In the genomic region with DNA sequence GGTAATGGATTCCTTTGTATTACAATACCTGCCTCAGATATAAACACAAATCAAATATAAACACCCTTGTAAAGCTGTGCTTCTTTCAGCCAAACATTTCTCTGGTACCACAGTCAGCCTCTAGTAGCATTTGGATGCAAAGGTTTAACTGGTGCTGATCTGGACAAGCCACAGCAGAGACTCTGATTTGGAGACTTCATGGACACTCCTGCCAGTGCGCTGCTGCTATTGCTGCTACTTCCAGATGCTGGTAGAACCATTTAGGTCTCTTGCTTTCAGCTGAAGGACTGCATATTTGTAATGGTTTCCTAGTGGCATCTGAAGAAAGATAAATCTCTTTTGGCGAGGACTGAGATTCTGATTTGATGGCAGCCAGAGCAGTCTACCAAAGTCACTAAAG, we compare ENCODE assay signal across 13 cellular contexts. TPM values are rescaled to one million over a fixed set of nuclear protein-coding genes. Genes with fewer than 3 reads are reported as not detected.
DNase-seq lines count a peak whose midpoint lies in the region; ATAC-seq, FAIRE-seq and TF ChIP-seq lines count a peak whose summit lies in the region.
"Had no signal": no experiment of that assay in that cellular context is flagged by ENCODE, and none has a peak within 500 bp of the region (broad histone marks: within the 10 kb centered on the region; RNA-seq: fewer than 3 reads in every experiment).

No MANE protein-coding gene starts in this region.

- WGBS in H1 (ENCODE audit: extremely low coverage in 1 of 2, insufficient coverage in 1 of 2, insufficient read length in 1 of 2, insufficient replicate concordance in 2 of 2, low coverage in 1 of 2, low lambda C conversion rate in 2 of 2, missing lambda C conversion rate in 1 of 2), 2 experiments, result 92% methylated on average over 2 of the region's 2 CpGs; no CpG with 5 or more reads in 1 of the 2 experiments

- H2BK12ac ChIP-seq in H1 (ENCODE audit: low read depth, low read length), result no peak overlapping the region

- no peak overlapping the region for H3K4ac ChIP-seq in H1 (replicated peaks; ENCODE audit: insufficient read length, low read depth, low read length)

- TF ChIP-seq CTCF in OCI-LY7 (conservative IDR thresholded peaks at IDR 0.05; ENCODE audit: low read length), result no peak
- no peak for TF ChIP-seq CTCF in H1 (IDR thresholded peaks at IDR 0.05; ENCODE audit: control extremely low read depth in 1 of 3, insufficient read depth in 1 of 3, low read depth in 1 of 3, low read length in 3 of 3)
- TF ChIP-seq CTCF in neutrophil (IDR thresholded peaks at IDR 0.05), result no peak

- TF ChIP-seq RAD21 in H1 (IDR thresholded peaks at IDR 0.05 in 1 of 2, conservative IDR thresholded peaks at IDR 0.05 in 1 of 2; ENCODE audit: low read depth in 2 of 2, low read length in 2 of 2), result no peak

- POLR2A ChIA-PET in OCI-LY7 (lab: Charles Lee), result interaction anchor here (0.5 to 4.5 kb wide), 6 partner anchors 15 to 646 kb away, joined by 3 to 23 read pairs (median 6); partner anchors contain the start of gene NCK1
- POLR2A ChIA-PET in H1 (lab: Charles Lee; ENCODE audit: partially characterized antibody), result interaction anchor here (1.5 kb wide), 1 partner anchor 10 kb away, joined by 3 read pairs; no protein-coding TSS in a partner anchor

- H4K91ac ChIP-seq in H1 (replicated peaks; ENCODE audit: insufficient read length, low read length), result no peak overlapping the region

- H3K4me3 ChIP-seq in OCI-LY7 (ENCODE audit: low read depth, low read length, poor library complexity, severe bottlenecking) (no peak overlapping the region), H1 (ENCODE audit: extremely low read depth in 1 of 4, insufficient read depth in 2 of 4, low read depth in 3 of 4, low read length in 4 of 4) (no peak overlapping the region), neutrophil (ENCODE audit: low read depth in 1 of 2, low read length in 1 of 2) (no peak overlapping the region)
- H3K4me3 ChIP-seq: testis had no signal

- no peaks in the 10 kb centered on the region for H3K9me2 ChIP-seq in OCI-LY7 (ENCODE audit: insufficient read depth, low read length)

- H3K27ac ChIP-seq in OCI-LY7 (ENCODE audit: low read depth, low read length, poor library complexity, severe bottlenecking) (peak overlapping the region; percentile 57), H1 (ENCODE audit: low read depth, low read length) (no peak overlapping the region), neutrophil (peak overlapping the region; percentile 7)
- H3K27ac ChIP-seq: WERI-Rb-1 had no signal

- H3K14ac ChIP-seq in H1 (ENCODE audit: insufficient read length), result no peak overlapping the region

- no peak overlapping the region for H3K23ac ChIP-seq in H1 (ENCODE audit: insufficient read length)

- intact Hi-C loops in OCI-LY7 (cut with micrococcal nuclease; ENCODE audit: unreplicated experiment), result no loop called here

- FAIRE-seq in H1 (lab: Jason Lieb, UNC), result peak; percentile 24

- H3K79me2 ChIP-seq in OCI-LY7 (ENCODE audit: insufficient read depth, low read depth, low read length) (peaks cover 100% of the 10 kb centered on the region), H1 (ENCODE audit: control insufficient read depth in 1 of 2, insufficient read depth in 2 of 2, low read length in 2 of 2) (peaks cover 5 to 94% of the 10 kb centered on the region in 2 experiments; a peak in 3 of 4 replicates)

- no peak for TF ChIP-seq EP300 in H1 (IDR thresholded peaks at IDR 0.05; ENCODE audit: borderline replicate concordance in 1 of 2, low read depth in 2 of 2, low read length in 2 of 2)

- no peak overlapping the region for H3K4me2 ChIP-seq in OCI-LY7 (ENCODE audit: low read length)
- no peak overlapping the region for H3K4me2 ChIP-seq in H1 (ENCODE audit: insufficient read depth in 1 of 2, low read depth in 2 of 2, low read length in 2 of 2)

- H4K20me1 ChIP-seq in OCI-LY7 (ENCODE audit: insufficient read depth, low read length) (no peaks in the 10 kb centered on the region; the same call in 1 of the 2 replicates), H1 (replicated peaks in 1 of 2; ENCODE audit: control insufficient read depth in 1 of 2, insufficient read depth in 2 of 2, low read length in 2 of 2) (peaks cover 0 to 5% of the 10 kb centered on the region in 2 experiments)

- no peaks in the 10 kb centered on the region for H3K79me1 ChIP-seq in H1 (ENCODE audit: low read depth, low read length)

- CTCF ChIA-PET in OCI-LY7 (lab: Charles Lee; ENCODE audit: unreplicated experiment), result no interaction called here
- CTCF ChIA-PET in H1 (lab: Charles Lee; ENCODE audit: partially characterized antibody), result interaction anchor here (0.7 to 1.2 kb wide), 2 partner anchors 14 to 508 kb away, joined by 3 to 4 read pairs; no protein-coding TSS in a partner anchor

- no peak overlapping the region for H4K8ac ChIP-seq in H1 (ENCODE audit: extremely low read depth, insufficient read depth, low read length)

- peaks cover 37% of the 10 kb centered on the region for H3K9me3 Mint-ChIP-seq in T-helper 2 cell treated with Interferon-gamma antibody and Interleukin-4, amounts not matched to agents 5 μg/mL and 100 μg/mL, for 36 hours

- H3K27ac Mint-ChIP-seq in T-helper 2 cell treated with Interferon-gamma antibody and Interleukin-4, amounts not matched to agents 5 μg/mL and 100 μg/mL, for 36 hours, result peak overlapping the region; percentile 44

- no peak overlapping the region; a peak in 1 of 7 replicates for H3K9ac ChIP-seq in H1 (replicated peaks in 1 of 4; ENCODE audit: extremely low read depth in 1 of 4, low read depth in 3 of 4, low read length in 3 of 4)

- H3K27me3 ChIP-seq in H1 (replicated peaks in 1 of 4; ENCODE audit: control insufficient read depth in 3 of 4, extremely low read depth in 1 of 4, insufficient read depth in 3 of 4, low read length in 3 of 4) (no peaks in the 10 kb centered on the region), neutrophil (no peaks in the 10 kb centered on the region)
- H3K27me3 ChIP-seq: testis had no signal

- peaks cover 66% of the 10 kb centered on the region for H3K36me3 ChIP-seq in OCI-LY7 (ENCODE audit: insufficient read depth, low read length)
- peaks cover 0 to 2% (median 0%) of the 10 kb centered on the region in 4 experiments; a peak in 2 of 8 replicates for H3K36me3 ChIP-seq in H1 (ENCODE audit: control insufficient read depth in 2 of 4, insufficient read depth in 4 of 4, low read length in 3 of 4)
- H3K36me3 ChIP-seq in neutrophil, result no peaks in the 10 kb centered on the region

- no peak overlapping the region for H2AK5ac ChIP-seq in H1 (ENCODE audit: low read depth, low read length)

- H2BK15ac ChIP-seq in H1 (ENCODE audit: low read length), result no peak overlapping the region

- H2BK5ac ChIP-seq in H1 (ENCODE audit: low read depth, low read length), result no peak overlapping the region

- peaks cover 77% of the 10 kb centered on the region for H3K4me1 ChIP-seq in OCI-LY7 (ENCODE audit: insufficient read depth, low read length, poor library complexity, severe bottlenecking)
- peaks cover 2 to 8% (median 6%) of the 10 kb centered on the region in 4 experiments; a peak in 4 of 7 replicates for H3K4me1 ChIP-seq in H1 (replicated peaks in 1 of 4; ENCODE audit: control insufficient read depth in 3 of 4, insufficient read depth in 4 of 4, low read length in 3 of 4)
- H3K4me1 ChIP-seq in neutrophil (ENCODE audit: control insufficient read depth in 1 of 2, insufficient read depth in 1 of 2, low read depth in 1 of 2, low read length in 1 of 2), result no peaks in the 10 kb centered on the region

- no peak for TF ChIP-seq POLR2A in H1 (IDR thresholded peaks at IDR 0.05; ENCODE audit: control extremely low read depth in 1 of 2, low read depth in 2 of 2, low read length in 2 of 2)

- H3K9me3 ChIP-seq in OCI-LY7 (ENCODE audit: low read length) (peaks cover 56% of the 10 kb centered on the region), H1 (ENCODE audit: insufficient read depth in 2 of 2, low read depth in 1 of 2, low read length in 1 of 2) (no peaks in the 10 kb centered on the region), neutrophil (no peaks in the 10 kb centered on the region)
- H3K9me3 ChIP-seq: testis had no signal

- H3K56ac ChIP-seq in H1 (replicated peaks; ENCODE audit: insufficient read length, low read depth, low read length), result no peak overlapping the region

- H3K27me3 Mint-ChIP-seq in T-helper 2 cell treated with Interferon-gamma antibody and Interleukin-4, amounts not matched to agents 5 μg/mL and 100 μg/mL, for 36 hours (ENCODE audit: low read depth), result no peaks in the 10 kb centered on the region

- H3K4me1 Mint-ChIP-seq in T-helper 2 cell treated with Interferon-gamma antibody and Interleukin-4, amounts not matched to agents 5 μg/mL and 100 μg/mL, for 36 hours (ENCODE audit: low read depth), result peaks cover 41% of the 10 kb centered on the region

- no peak overlapping the region for H2AFZ ChIP-seq in OCI-LY7 (ENCODE audit: low read length)
- H2AFZ ChIP-seq in H1 (ENCODE audit: low read length), result no peak overlapping the region

- H4K5ac ChIP-seq in H1 (ENCODE audit: insufficient read length, low read depth, low read length), result no peak overlapping the region

- peaks cover 56% of the 10 kb centered on the region for H3K36me3 Mint-ChIP-seq in T-helper 2 cell treated with Interferon-gamma antibody and Interleukin-4, amounts not matched to agents 5 μg/mL and 100 μg/mL, for 36 hours (ENCODE audit: low read depth)

- H2BK20ac ChIP-seq in H1 (ENCODE audit: low read length), result no peak overlapping the region

- H3K4me3 Mint-ChIP-seq in T-helper 2 cell treated with Interferon-gamma antibody and Interleukin-4, amounts not matched to agents 5 μg/mL and 100 μg/mL, for 36 hours, result no peak overlapping the region

- no peak overlapping the region for H2BK120ac ChIP-seq in H1 (replicated peaks; ENCODE audit: low read depth, low read length)

- BruUV-seq in OCI-LY7 (replicated peaks; lab: Mats Ljungman, UMichigan), result no TSS peak

- ATAC-seq in GM18858 (IDR thresholded peaks at IDR 0.05; ENCODE audit: unreplicated experiment) (no peak), HG03135 (IDR thresholded peaks at IDR 0.05; ENCODE audit: unreplicated experiment) (no peak)

- H3K23me2 ChIP-seq in H1 (ENCODE audit: low read depth, low read length), result no peaks in the 10 kb centered on the region

- 0 out of 2 replicates have a peak overlapping the region, but pooled peaks have one; percentile 11 for H3K18ac ChIP-seq in H1 (ENCODE audit: extremely low read depth, low read length)

- DNase-seq in T-helper 2 cell treated with Interferon-gamma antibody and Interleukin-4, amounts not matched to agents 5 μg/mL and 100 μg/mL, for 36 hours (ENCODE audit: low spot score), result no peak
- DNase-seq in T-helper 2 cell, result no peak
- no peak for DNase-seq in OCI-LY7 (ENCODE audit: low spot score)
- DNase-seq in H1 (ENCODE audit: low read depth in 1 of 2, low spot score in 2 of 2), result no peak
- DNase-seq in NK-92 (lab: John Stamatoyannopoulos, UW; ENCODE audit: unreplicated experiment), result no peak
- DNase-seq: aorta, kidney glomerular epithelial cell, NCI-H748 treated with DMSO at 0.1 percent for 48 hours, testis, WERI-Rb-1 had no signal

RNA-seq across cellular contexts. Expression of gene NCK1, which starts 36.9 kb away (rescaled TPM):
- total RNA-seq in OCI-LY7 (2014; rRNA removed; shearing (Covaris generic)), result 24.9 and 35.2 TPM in 2 replicates
- 38.1 and 46.2 TPM in 2 replicates for total RNA-seq in OCI-LY7 (2022)
- 28.5 and 28.7 TPM in 2 replicates for total RNA-seq in H1 (2021; fragmentation: NEBNext Ultra II Directional; extraction: Animal tissue kit (Norgen Biotek cat#: 25700))
- polyA plus RNA-seq in H1 (2011; rRNA removed), result 5.1 and 10.0 TPM in 2 replicates
- 14.8 TPM for polyA plus RNA-seq in H1 (2011; cell fraction: cytosol; rRNA removed)
- polyA plus RNA-seq in H1 (2011; cell fraction: nucleus; rRNA removed), result 2.0 TPM
- 13.8 to 27.7 TPM (median 18.4 TPM) in 4 replicates for polyA plus RNA-seq in H1 (2012, experiment 1 of 2)
- 1.8 TPM for polyA plus RNA-seq in H1 (2012, experiment 2 of 2)
- 18.5 TPM for polyA plus RNA-seq in H1 (2013, experiment 1 of 2)
- polyA plus RNA-seq in H1 (2013, experiment 2 of 2), result 20.6 TPM
- 18.7 and 22.4 TPM in 2 replicates for polyA minus RNA-seq in H1 (2011; rRNA and poly(A)+ RNA removed)
- polyA minus RNA-seq in H1 (2011; cell fraction: cytosol; rRNA and poly(A)+ RNA removed), result 17.5 TPM
- 24.4 TPM for polyA minus RNA-seq in H1 (2011; cell fraction: nucleus; rRNA and poly(A)+ RNA removed)

RNA-seq across cellular contexts. Expression of gene IL20RB, which starts 58.8 kb away (rescaled TPM):
- 0.59 and 1.1 TPM in 2 replicates for total RNA-seq in OCI-LY7 (2014; rRNA removed; shearing (Covaris generic))
- total RNA-seq in OCI-LY7 (2022), result 2.4 and 3.1 TPM in 2 replicates
- total RNA-seq in H1 (2021; fragmentation: NEBNext Ultra II Directional; extraction: Animal tissue kit (Norgen Biotek cat#: 25700)), result 1.6 and 2.6 TPM in 2 replicates
- polyA plus RNA-seq in H1 (2011; rRNA removed), result 1.8 and 3.3 TPM in 2 replicates
- 4.3 TPM for polyA plus RNA-seq in H1 (2011; cell fraction: cytosol; rRNA removed)
- polyA plus RNA-seq in H1 (2011; cell fraction: nucleus; rRNA removed), result 4.0 TPM
- 1.1 to 2.3 TPM (median 1.5 TPM) in 4 replicates for polyA plus RNA-seq in H1 (2012, experiment 1 of 2)
- polyA plus RNA-seq in H1 (2012, experiment 2 of 2), result 0.52 TPM
- 1.3 TPM for polyA plus RNA-seq in H1 (2013, experiment 1 of 2)
- polyA plus RNA-seq in H1 (2013, experiment 2 of 2), result 1.6 TPM
- polyA minus RNA-seq in H1 (2011; rRNA and poly(A)+ RNA removed), result 2.0 and 3.1 TPM in 2 replicates
- polyA minus RNA-seq in H1 (2011; cell fraction: cytosol; rRNA and poly(A)+ RNA removed), result 1.7 TPM
- 2.3 TPM for polyA minus RNA-seq in H1 (2011; cell fraction: nucleus; rRNA and poly(A)+ RNA removed)
